8 cellular contexts compared by ENCODE assay signal in the genomic region with DNA sequence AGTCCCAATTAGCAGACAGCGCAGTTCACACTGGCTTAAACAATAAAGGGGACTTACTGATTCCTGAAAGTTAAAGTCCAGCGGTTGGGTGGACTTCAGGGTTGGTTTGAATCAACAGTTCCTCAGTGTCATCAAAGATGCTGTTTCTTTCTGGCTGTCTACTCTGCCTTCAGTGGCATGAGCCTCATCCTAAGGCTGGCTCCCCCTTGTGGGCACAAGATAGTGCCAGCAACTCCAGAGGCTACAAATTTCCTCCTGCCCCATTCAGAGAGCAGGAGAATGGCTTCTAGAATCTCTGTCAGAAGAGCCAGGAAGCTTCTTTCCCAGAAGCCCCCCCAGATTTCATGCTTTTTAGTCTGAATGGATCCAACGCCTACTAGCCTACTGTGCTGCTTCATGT.
DNase-seq lines count a peak whose midpoint lies in the region; ATAC-seq, FAIRE-seq and TF ChIP-seq lines count a peak whose summit lies in the region.

No MANE protein-coding gene starts in this region.

- no peak overlapping the region for H3K27ac Mint-ChIP-seq in osteocyte (ENCODE audit: unreplicated experiment)

- no peak for ATAC-seq in GM21723 (IDR thresholded peaks at IDR 0.05; ENCODE audit: unreplicated experiment)

- peak; percentile 42 for DNase-seq in ACHN
- no peak for DNase-seq in GM12891 (ENCODE audit: insufficient read length, low spot score)
- peak; percentile 56 for DNase-seq in NCI-H1694 treated with DMSO at 0.1 percent for 48 hours (lab: John Stamatoyannopoulos, UW)
- peak; percentile 20 for DNase-seq in activated T-cell treated with anti-CD3 and anti-CD28 coated beads for 1 hour (ENCODE audit: low read depth)
- no peak for DNase-seq in esophagus squamous epithelium (lab: John Stamatoyannopoulos, UW)
- DNase-seq in osteocyte (ENCODE audit: extremely low spot score, unreplicated experiment), result no peak
- DNase-seq in testis, result no peak

- H3K36me3 Mint-ChIP-seq in osteocyte (ENCODE audit: unreplicated experiment), result peaks cover 2% of the 10 kb centered on the region

- TF ChIP-seq CTCF in esophagus squamous epithelium (IDR thresholded peaks at IDR 0.05) (peak in 5 of 6 experiments; percentile 36 to 61 (median 53)), osteocyte (IDR thresholded peaks at IDR 0.05) (peak; percentile 71), testis (IDR thresholded peaks at IDR 0.05) (peak in 1 of 3 experiments; percentile 36)

- TF ChIP-seq POLR2A in GM12891 (IDR thresholded peaks at IDR 0.05; ENCODE audit: low read depth, low read length) (no peak), esophagus squamous epithelium (IDR thresholded peaks at IDR 0.05) (no peak), testis (IDR thresholded peaks at IDR 0.05) (no peak)

- no peaks in the 10 kb centered on the region for H3K4me1 Mint-ChIP-seq in osteocyte (ENCODE audit: unreplicated experiment)

- no peaks in the 10 kb centered on the region for H3K9me3 ChIP-seq in esophagus squamous epithelium
- H3K9me3 ChIP-seq in testis, result no peaks in the 10 kb centered on the region

- H3K27me3 Mint-ChIP-seq in osteocyte (ENCODE audit: unreplicated experiment), result no peaks in the 10 kb centered on the region

- H3K27me3 ChIP-seq in esophagus squamous epithelium (no peaks in the 10 kb centered on the region), testis (no peaks in the 10 kb centered on the region)

- FAIRE-seq in GM12891 (lab: Jason Lieb, UNC), result peak; percentile 47

- H3K27ac ChIP-seq in esophagus squamous epithelium, result no peak overlapping the region
- H3K27ac ChIP-seq in testis, result no peak overlapping the region

- H3K36me3 ChIP-seq in esophagus squamous epithelium (no peaks in the 10 kb centered on the region), testis (ENCODE audit: low read depth, missing control alignments) (no peaks in the 10 kb centered on the region)

- in situ Hi-C loops in ACHN (cut with HindIII; ENCODE audit: low pct_ligation_motif_present, low pct_unique_long_range_greater_than_20kb, low sequenced_read_pairs), result no loop called here

- intact Hi-C loops in esophagus squamous epithelium (cut with DNase I) (no loop called here), testis (cut with DNase I; ENCODE audit: low total_unique reads) (no loop called here)

- H3K4me3 ChIP-seq in esophagus squamous epithelium (no peak overlapping the region), testis (no peak overlapping the region)

- WGBS in esophagus squamous epithelium, 2 donors, result 38 to 67% methylated on average over 2 to 3 of the region's 3 CpGs
- 65 to 73% methylated on average over 3 of the region's 3 CpGs for WGBS in testis, 2 donors

- H3K4me1 ChIP-seq in esophagus squamous epithelium, result no peaks in the 10 kb centered on the region
- no peaks in the 10 kb centered on the region for H3K4me1 ChIP-seq in testis

- no peak overlapping the region for H3K4me3 Mint-ChIP-seq in osteocyte (ENCODE audit: unreplicated experiment)

- H3K9me3 Mint-ChIP-seq in osteocyte (ENCODE audit: unreplicated experiment), result peaks cover 9% of the 10 kb centered on the region

TF ChIP-seq in GM12891, 5 proteins besides CTCF, POLR2A, EP300 and RAD21:
- TF ChIP-seq POU2F2 (IDR thresholded peaks at IDR 0.05; ENCODE audit: low read depth, low read length) (no peak), PAX5 (IDR thresholded peaks at IDR 0.05; ENCODE audit: insufficient read depth, low read length, severe bottlenecking) (no peak), TAF1 (IDR thresholded peaks at IDR 0.05; ENCODE audit: low read depth, low read length) (no peak), POLR2AphosphoS5 (IDR thresholded peaks at IDR 0.05; ENCODE audit: low read depth, low read length) (no peak), SPI1 (IDR thresholded peaks at IDR 0.05; ENCODE audit: low read depth, low read length) (no peak)
TF ChIP-seq in GM12891: peak in this region for 0.

Comparison
In these comparisons a context has a peak if more than half of its experiments do, and no peak if none do; other contexts are left out.
1. DNase-seq: peak in ACHN (single experiment), NCI-H1694 treated with DMSO at 0.1 percent for 48 hours (single experiment) and activated T-cell treated with anti-CD3 and anti-CD28 coated beads for 1 hour (single experiment); none in GM12891 (single experiment), esophagus squamous epithelium (single experiment), osteocyte (single experiment) and testis (single experiment).